Comparison of ENCODE assay signal across 16 cellular contexts in the genomic region with DNA sequence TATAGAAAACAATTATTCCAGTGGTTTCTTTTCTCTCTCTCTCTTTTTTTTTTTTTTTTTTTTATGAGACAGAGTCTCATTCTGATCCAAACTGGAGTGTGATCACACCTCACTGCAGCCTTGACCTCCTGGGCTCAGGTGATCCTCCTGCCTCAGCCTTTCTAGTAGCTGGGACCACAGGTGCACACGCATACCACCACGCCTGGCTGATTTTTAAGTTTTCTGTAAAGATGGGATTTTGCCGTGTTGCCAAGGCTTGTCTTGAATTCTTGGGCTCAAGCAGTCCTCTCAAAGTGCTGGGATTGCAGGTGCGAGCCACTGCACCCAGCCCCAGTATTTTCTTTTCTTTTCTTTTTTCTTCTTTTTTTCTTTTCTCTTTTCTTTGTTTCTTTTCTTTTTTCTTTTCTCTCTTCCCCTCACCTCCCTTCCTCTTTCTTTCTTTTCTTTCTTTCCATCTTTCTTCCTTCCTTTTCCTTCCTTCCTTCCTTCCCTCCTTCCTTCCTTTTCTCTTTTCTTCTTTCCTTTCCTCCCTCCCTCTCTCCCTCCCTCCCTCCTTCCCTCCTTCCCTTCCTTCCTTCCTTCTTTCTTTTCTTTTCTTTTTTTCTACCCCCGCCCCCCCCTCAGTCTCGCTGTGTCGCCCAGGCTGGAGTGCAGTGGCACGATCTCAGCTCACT.
A peak's percentile ranks its signal among the peaks of the same experiment; 100 is the strongest.
DNase-seq lines count a peak whose midpoint lies in the region; ATAC-seq and TF ChIP-seq lines count a peak whose summit lies in the region.
"Had no signal": no experiment of that assay in that cellular context is flagged by ENCODE, and none has a peak within 500 bp of the region (broad histone marks: within the 10 kb centered on the region; RNA-seq: fewer than 3 reads in every experiment).

No MANE protein-coding gene starts in this region.

- no peaks in the 10 kb centered on the region for H3K9me3 Mint-ChIP-seq in central memory CD8-positive, alpha-beta T cell
- H3K9me3 Mint-ChIP-seq in stimulated activated naive B cell treated with anti-CD40 and anti-IgM and Interleukin-4, amounts not matched to agents 10 μg/mL and 1 μg/mL and 100 μg/mL, for 72 hours: peaks cover 5 to 8% of the 10 kb centered on the region in 2 donors
- no peaks in the 10 kb centered on the region for H3K9me3 Mint-ChIP-seq in T-helper 2 cell treated with Interferon-gamma antibody and Interleukin-4, amounts not matched to agents 5 μg/mL and 100 μg/mL, for 36 hours

- H3F3A ChIP-seq in SK-N-SH (replicated peaks; ENCODE audit: insufficient read depth): peaks cover 17% of the 10 kb centered on the region

- no peak overlapping the region for H3K4me3 ChIP-seq in HUES6 (ENCODE audit: low read depth, low read length)
- H3K4me3 ChIP-seq in SK-N-SH (ENCODE audit: low read depth in 2 of 2, low read length in 1 of 2): no peak overlapping the region

- no peak for TF ChIP-seq EP300 in SK-N-SH (IDR thresholded peaks at IDR 0.05; ENCODE audit: borderline replicate concordance in 1 of 2, low read depth in 1 of 2, low read length in 1 of 2)

- H3K27me3 ChIP-seq in HUES6 (ENCODE audit: control insufficient read depth, insufficient read depth, low read length): no peaks in the 10 kb centered on the region
- no peaks in the 10 kb centered on the region for H3K27me3 ChIP-seq in SK-N-SH (ENCODE audit: insufficient read depth)

- no peaks in the 10 kb centered on the region for H3K9me3 ChIP-seq in HUES6 (ENCODE audit: control insufficient read depth, insufficient read depth, low read depth, low read length)
- no peaks in the 10 kb centered on the region for H3K9me3 ChIP-seq in SK-N-SH

- no peaks in the 10 kb centered on the region for H3K9me2 ChIP-seq in SK-N-SH

- H3K27ac ChIP-seq in C4-2B: peak overlapping the region; percentile 72
- H3K27ac ChIP-seq in HUES6 (ENCODE audit: low read depth, low read length): peak overlapping the region; percentile 47; the same call in 1 of the 2 replicates
- H3K27ac ChIP-seq in SK-N-SH (ENCODE audit: low read depth in 2 of 2, low read length in 1 of 2): no peak overlapping the region

- no peak for TF ChIP-seq RAD21 in SK-N-SH (IDR thresholded peaks at IDR 0.05; ENCODE audit: low read length)

- H3K4me1 Mint-ChIP-seq in central memory CD8-positive, alpha-beta T cell: peaks cover 4% of the 10 kb centered on the region
- H3K4me1 Mint-ChIP-seq in stimulated activated naive B cell treated with anti-CD40 and anti-IgM and Interleukin-4, amounts not matched to agents 10 μg/mL and 1 μg/mL and 100 μg/mL, for 72 hours: peaks cover 23 to 44% of the 10 kb centered on the region in 2 donors
- no peaks in the 10 kb centered on the region for H3K4me1 Mint-ChIP-seq in T-helper 2 cell treated with Interferon-gamma antibody and Interleukin-4, amounts not matched to agents 5 μg/mL and 100 μg/mL, for 36 hours (ENCODE audit: low read depth)

- 95% methylated on average over 8 of the region's 8 CpGs for WGBS in SK-N-SH (ENCODE audit: low lambda C conversion rate)

- no peak overlapping the region for H3K4me3 Mint-ChIP-seq in central memory CD8-positive, alpha-beta T cell
- H3K4me3 Mint-ChIP-seq in stimulated activated naive B cell treated with anti-CD40 and anti-IgM and Interleukin-4, amounts not matched to agents 10 μg/mL and 1 μg/mL and 100 μg/mL, for 72 hours: peak overlapping the region in 1 of 2 donors; percentile 14
- H3K4me3 Mint-ChIP-seq in T-helper 2 cell treated with Interferon-gamma antibody and Interleukin-4, amounts not matched to agents 5 μg/mL and 100 μg/mL, for 36 hours: no peak overlapping the region

- TF ChIP-seq CTCF in C4-2B (conservative IDR thresholded peaks at IDR 0.05) (no peak), SK-N-SH (IDR thresholded peaks at IDR 0.05) (no peak)

- no peak overlapping the region for H3K4me2 ChIP-seq in SK-N-SH

- H3K36me3 Mint-ChIP-seq in central memory CD8-positive, alpha-beta T cell (ENCODE audit: insufficient read depth): peaks cover 30% of the 10 kb centered on the region
- peaks cover 54 to 71% of the 10 kb centered on the region in 2 donors for H3K36me3 Mint-ChIP-seq in stimulated activated naive B cell treated with anti-CD40 and anti-IgM and Interleukin-4, amounts not matched to agents 10 μg/mL and 1 μg/mL and 100 μg/mL, for 72 hours
- no peaks in the 10 kb centered on the region for H3K36me3 Mint-ChIP-seq in T-helper 2 cell treated with Interferon-gamma antibody and Interleukin-4, amounts not matched to agents 5 μg/mL and 100 μg/mL, for 36 hours (ENCODE audit: low read depth)

- CTCF ChIA-PET in SK-N-SH (lab: Yijun Ruan, JAX): no interaction called here

- no peaks in the 10 kb centered on the region for H3K27me3 Mint-ChIP-seq in central memory CD8-positive, alpha-beta T cell
- no peaks in the 10 kb centered on the region for H3K27me3 Mint-ChIP-seq in stimulated activated naive B cell treated with anti-CD40 and anti-IgM and Interleukin-4, amounts not matched to agents 10 μg/mL and 1 μg/mL and 100 μg/mL, for 72 hours
- no peaks in the 10 kb centered on the region for H3K27me3 Mint-ChIP-seq in T-helper 2 cell treated with Interferon-gamma antibody and Interleukin-4, amounts not matched to agents 5 μg/mL and 100 μg/mL, for 36 hours (ENCODE audit: low read depth)

- no peak for DNase-seq in central memory CD8-positive, alpha-beta T cell (ENCODE audit: low spot score in 2 of 2)
- no peak for DNase-seq in stimulated activated naive B cell treated with anti-CD40 and anti-IgM and Interleukin-4, amounts not matched to agents 10 μg/mL and 1 μg/mL and 100 μg/mL, for 72 hours
- DNase-seq in SK-N-SH (no peak), T-helper 1 cell (no peak)
- no peak for DNase-seq in T-helper 2 cell treated with Interferon-gamma antibody and Interleukin-4, amounts not matched to agents 5 μg/mL and 100 μg/mL, for 36 hours (ENCODE audit: low spot score)
- DNase-seq: C1 segment of cervical spinal cord, GDM1, MV-4-11, NCI-H1417, NCI-H187 treated with DMSO at 0.1 percent for 48 hours, NCI-H2227 treated with DMSO at 0.1 percent for 48 hours, NCI-H510A treated with DMSO at 0.1 percent for 48 hours, NCI-H774, SHP77 treated with DMSO at 0.1 percent for 48 hours had no signal

- H4K20me1 ChIP-seq in SK-N-SH (ENCODE audit: insufficient read depth): no peaks in the 10 kb centered on the region

- H3K36me3 ChIP-seq in HUES6 (ENCODE audit: control insufficient read depth, insufficient read depth, low read length) (peaks cover 85% of the 10 kb centered on the region), SK-N-SH (replicated peaks in 1 of 2; ENCODE audit: control insufficient read depth in 1 of 2, insufficient read depth in 2 of 2, low read length in 1 of 2) (peaks cover 7 to 32% of the 10 kb centered on the region in 2 experiments)

- H3K9ac ChIP-seq in HUES6 (ENCODE audit: low read length) (no peak overlapping the region), SK-N-SH (no peak overlapping the region)

- no peak for ATAC-seq in central memory CD8-positive, alpha-beta T cell (replicated peaks; ENCODE audit: extremely low read depth, poor library complexity, severe bottlenecking)
- no peak for ATAC-seq in stimulated activated naive B cell treated with anti-CD40 and anti-IgM and Interleukin-4, amounts not matched to agents 10 μg/mL and 1 μg/mL and 100 μg/mL, for 72 hours (replicated peaks)

- 0 out of 2 replicates have a peak, but pooled peaks cover 3% of the 10 kb centered on the region for H3K4me1 ChIP-seq in HUES6 (ENCODE audit: control insufficient read depth, insufficient read depth, low read length)
- H3K4me1 ChIP-seq in SK-N-SH (ENCODE audit: control insufficient read depth in 1 of 2, insufficient read depth in 2 of 2, low read depth in 1 of 2, low read length in 1 of 2): peaks cover 0 to 27% of the 10 kb centered on the region in 2 experiments; a peak in 3 of 4 replicates

- peak overlapping the region; percentile 58 for H3K27ac Mint-ChIP-seq in central memory CD8-positive, alpha-beta T cell (ENCODE audit: low read depth)
- peak overlapping the region; percentile 76 for H3K27ac Mint-ChIP-seq in stimulated activated naive B cell treated with anti-CD40 and anti-IgM and Interleukin-4, amounts not matched to agents 10 μg/mL and 1 μg/mL and 100 μg/mL, for 72 hours
- H3K27ac Mint-ChIP-seq in T-helper 2 cell treated with Interferon-gamma antibody and Interleukin-4, amounts not matched to agents 5 μg/mL and 100 μg/mL, for 36 hours: no peak overlapping the region

- no peak overlapping the region for H2AFZ ChIP-seq in SK-N-SH (ENCODE audit: low read depth)

- POLR2A ChIA-PET in SK-N-SH (lab: Yijun Ruan, JAX): no interaction called here

- peaks cover 3% of the 10 kb centered on the region; the same call in 1 of the 2 replicates for H3K79me2 ChIP-seq in SK-N-SH (ENCODE audit: insufficient read depth)

TF ChIP-seq in SK-N-SH, 30 proteins besides CTCF, POLR2A, EP300 and RAD21 (continues in another document):
- no peak for TF ChIP-seq YY1 (IDR thresholded peaks at IDR 0.05; ENCODE audit: low read depth)
- TF ChIP-seq, protein P1, sequence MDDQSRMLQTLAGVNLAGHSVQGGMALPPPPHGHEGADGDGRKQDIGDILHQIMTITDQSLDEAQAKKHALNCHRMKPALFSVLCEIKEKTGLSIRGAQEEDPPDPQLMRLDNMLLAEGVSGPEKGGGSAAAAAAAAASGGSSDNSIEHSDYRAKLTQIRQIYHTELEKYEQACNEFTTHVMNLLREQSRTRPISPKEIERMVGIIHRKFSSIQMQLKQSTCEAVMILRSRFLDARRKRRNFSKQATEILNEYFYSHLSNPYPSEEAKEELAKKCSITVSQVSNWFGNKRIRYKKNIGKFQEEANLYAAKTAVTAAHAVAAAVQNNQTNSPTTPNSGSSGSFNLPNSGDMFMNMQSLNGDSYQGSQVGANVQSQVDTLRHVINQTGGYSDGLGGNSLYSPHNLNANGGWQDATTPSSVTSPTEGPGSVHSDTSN (IDR thresholded peaks at IDR 0.05): no peak
- TF ChIP-seq, protein P2, sequence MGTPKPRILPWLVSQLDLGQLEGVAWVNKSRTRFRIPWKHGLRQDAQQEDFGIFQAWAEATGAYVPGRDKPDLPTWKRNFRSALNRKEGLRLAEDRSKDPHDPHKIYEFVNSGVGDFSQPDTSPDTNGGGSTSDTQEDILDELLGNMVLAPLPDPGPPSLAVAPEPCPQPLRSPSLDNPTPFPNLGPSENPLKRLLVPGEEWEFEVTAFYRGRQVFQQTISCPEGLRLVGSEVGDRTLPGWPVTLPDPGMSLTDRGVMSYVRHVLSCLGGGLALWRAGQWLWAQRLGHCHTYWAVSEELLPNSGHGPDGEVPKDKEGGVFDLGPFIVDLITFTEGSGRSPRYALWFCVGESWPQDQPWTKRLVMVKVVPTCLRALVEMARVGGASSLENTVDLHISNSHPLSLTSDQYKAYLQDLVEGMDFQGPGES (IDR thresholded peaks at IDR 0.05; ENCODE audit: low read depth, low read length): no peak
- TF ChIP-seq RCOR1 (IDR thresholded peaks at IDR 0.05; ENCODE audit: low read length): no peak
- TF ChIP-seq TAF1 (IDR thresholded peaks at IDR 0.05; ENCODE audit: borderline replicate concordance, low read depth, low read length): no peak
- no peak for TF ChIP-seq EZH2phosphoT487 (IDR thresholded peaks at IDR 0.05; ENCODE audit: borderline replicate concordance, low read depth)
- TF ChIP-seq RFX5 (IDR thresholded peaks at IDR 0.05; ENCODE audit: low read length): no peak
- TF ChIP-seq POLR2AphosphoS5 (IDR thresholded peaks at IDR 0.05; ENCODE audit: low read depth, low read length): no peak
- TF ChIP-seq GATA2 (CRISPR knock-in tag; IDR thresholded peaks at IDR 0.05): no peak
- TF ChIP-seq SIN3A (IDR thresholded peaks at IDR 0.05; ENCODE audit: borderline replicate concordance, low read depth, low read length): no peak

Comparison
In these comparisons a context has a peak if more than half of its experiments do, and no peak if none do; other contexts are left out.
1. H3K27ac ChIP-seq: peak in C4-2B (single experiment) and HUES6 (single experiment); none in SK-N-SH (0 of 2).